9 cellular contexts compared by ENCODE assay signal in genomic region chr4:76211769-76212168, GRCh38. TPM values are rescaled to one million over a fixed set of nuclear protein-coding genes. Genes with fewer than 3 reads are reported as not detected.
DNase-seq lines count a peak whose midpoint lies in the region; ATAC-seq and TF ChIP-seq lines count a peak whose summit lies in the region.
"Had no signal": no experiment of that assay in that cellular context is flagged by ENCODE, and none has a peak within 500 bp of the region (broad histone marks: within the 10 kb centered on the region; RNA-seq: fewer than 3 reads in every experiment).

No MANE protein-coding gene starts in this region.

- peak overlapping the region; percentile 85 for H3K27ac Mint-ChIP-seq in progenitor cell of endocrine pancreas

- no peaks in the 10 kb centered on the region for H3K9me3 ChIP-seq in BLaER1 treated with 17β-estradiol and CSF1 and Interleukin-3, amounts not matched to agents 10 nM and 100 nM (replicated peaks in 1 of 11)
- H3K9me3 ChIP-seq in WERI-Rb-1 (ENCODE audit: severe bottlenecking), result no peaks in the 10 kb centered on the region

- no peaks in the 10 kb centered on the region for H3K9me3 Mint-ChIP-seq in progenitor cell of endocrine pancreas (ENCODE audit: low read depth)
- H3K9me3 Mint-ChIP-seq: activated T-cell treated with anti-CD3 and anti-CD28 coated beads, Interleukin-2, amount 50 U/mL, for 4 hours had no signal

- peak overlapping the region; percentile 91 for H3K4me3 Mint-ChIP-seq in progenitor cell of endocrine pancreas (ENCODE audit: low read depth)

- no peaks in the 10 kb centered on the region for H3K27me3 ChIP-seq in BLaER1 treated with 17β-estradiol and CSF1 and Interleukin-3, amounts not matched to agents 10 nM and 100 nM
- no peaks in the 10 kb centered on the region for H3K27me3 ChIP-seq in WERI-Rb-1 (ENCODE audit: insufficient read depth, low read depth, severe bottlenecking)

- DNase-seq in WERI-Rb-1, result no peak
- DNase-seq in foreskin fibroblast, result no peak
- no peak for DNase-seq in progenitor cell of endocrine pancreas (ENCODE audit: low spot score, unreplicated experiment)
- DNase-seq in activated T-cell treated with anti-CD3 and anti-CD28 coated beads for 4 hours, result no peak
- DNase-seq in AG20443 (ENCODE audit: low spot score), result no peak
- DNase-seq in NCI-H2081 treated with DMSO at 0.1 percent for 48 hours (lab: John Stamatoyannopoulos, UW), result no peak
- DNase-seq: activated T-cell treated with anti-CD3 and anti-CD28 coated beads, Interleukin-2, amount 50 U/mL, for 4 hours had no signal

- H3K36me3 ChIP-seq in BLaER1 treated with 17β-estradiol and CSF1 and Interleukin-3, amounts not matched to agents 10 nM and 100 nM, result peaks cover 0 to 33% (median 0%) of the 10 kb centered on the region in 11 experiments; a peak in 5 of 22 replicates
- peaks cover 53% of the 10 kb centered on the region for H3K36me3 ChIP-seq in WERI-Rb-1

- peak overlapping the region in 9 of 10 experiments; percentile 72 to 91 (median 76); a peak in 15 of 20 replicates for H3K4me3 ChIP-seq in BLaER1 treated with 17β-estradiol and CSF1 and Interleukin-3, amounts not matched to agents 10 nM and 100 nM
- peak overlapping the region; percentile 95 for H3K4me3 ChIP-seq in WERI-Rb-1 (ENCODE audit: low read depth, low read length)
- H3K4me3 ChIP-seq in foreskin fibroblast (ENCODE audit: low read depth in 1 of 2, low read length in 2 of 2), result peak overlapping the region; percentile 68 to 75

- peak overlapping the region in 6 of 11 experiments; percentile 82 to 92 (median 89); a peak in 7 of 22 replicates for H3K27ac ChIP-seq in BLaER1 treated with 17β-estradiol and CSF1 and Interleukin-3, amounts not matched to agents 10 nM and 100 nM
- H3K27ac ChIP-seq in WERI-Rb-1, result peak overlapping the region; percentile 95

- peak overlapping the region; percentile 79 to 98 (median 94) for H3K4me2 ChIP-seq in BLaER1 treated with 17β-estradiol and CSF1 and Interleukin-3, amounts not matched to agents 10 nM and 100 nM

- H4K20me1 ChIP-seq in BLaER1 treated with 17β-estradiol and CSF1 and Interleukin-3, amounts not matched to agents 10 nM and 100 nM, result peaks cover 0 to 26% (median 0%) of the 10 kb centered on the region in 11 experiments; a peak in 8 of 22 replicates

- peaks cover 63 to 85% (median 75%) of the 10 kb centered on the region in 10 experiments for H3K4me1 ChIP-seq in BLaER1 treated with 17β-estradiol and CSF1 and Interleukin-3, amounts not matched to agents 10 nM and 100 nM

- TF ChIP-seq CTCF in WERI-Rb-1 (IDR thresholded peaks at IDR 0.05; ENCODE audit: low read depth, low read length), result no peak
- TF ChIP-seq CTCF in foreskin fibroblast (IDR thresholded peaks at IDR 0.05; ENCODE audit: low read depth, low read length), result no peak
- TF ChIP-seq CTCF in progenitor cell of endocrine pancreas (IDR thresholded peaks at IDR 0.05; ENCODE audit: unreplicated experiment), result no peak

- H3K4me1 Mint-ChIP-seq in progenitor cell of endocrine pancreas (ENCODE audit: low read depth), result peaks cover 37% of the 10 kb centered on the region

- H3K36me3 Mint-ChIP-seq in progenitor cell of endocrine pancreas (ENCODE audit: insufficient read depth), result no peaks in the 10 kb centered on the region

- ATAC-seq in GM19351 (IDR thresholded peaks at IDR 0.05; ENCODE audit: unreplicated experiment), result no peak
- ATAC-seq: activated T-cell treated with anti-CD3 and anti-CD28 coated beads, Interleukin-2, amount 50 U/mL, for 4 hours had no signal

- peak overlapping the region in 9 of 11 experiments; percentile 79 to 90 (median 89); a peak in 10 of 22 replicates for H3K9ac ChIP-seq in BLaER1 treated with 17β-estradiol and CSF1 and Interleukin-3, amounts not matched to agents 10 nM and 100 nM

- H3K27me3 Mint-ChIP-seq in progenitor cell of endocrine pancreas, result no peaks in the 10 kb centered on the region

RNA-seq across cellular contexts. Expression of gene SCARB2, which starts 1.9 kb away (rescaled TPM):
- 92.2 and 98.3 TPM in 2 replicates for total RNA-seq in progenitor cell of endocrine pancreas

RNA-seq across cellular contexts. Expression of gene FAM47E, which starts 39.8 kb away (rescaled TPM):
- total RNA-seq in progenitor cell of endocrine pancreas, result 3.4 and 4.0 TPM in 2 replicates
- total RNA-seq: activated T-cell treated with anti-CD3 and anti-CD28 coated beads, Interleukin-2, amount 50 U/mL, for 4 hours had no signal
